ENCODE assay signal across 8 cellular contexts in the genomic region with DNA sequence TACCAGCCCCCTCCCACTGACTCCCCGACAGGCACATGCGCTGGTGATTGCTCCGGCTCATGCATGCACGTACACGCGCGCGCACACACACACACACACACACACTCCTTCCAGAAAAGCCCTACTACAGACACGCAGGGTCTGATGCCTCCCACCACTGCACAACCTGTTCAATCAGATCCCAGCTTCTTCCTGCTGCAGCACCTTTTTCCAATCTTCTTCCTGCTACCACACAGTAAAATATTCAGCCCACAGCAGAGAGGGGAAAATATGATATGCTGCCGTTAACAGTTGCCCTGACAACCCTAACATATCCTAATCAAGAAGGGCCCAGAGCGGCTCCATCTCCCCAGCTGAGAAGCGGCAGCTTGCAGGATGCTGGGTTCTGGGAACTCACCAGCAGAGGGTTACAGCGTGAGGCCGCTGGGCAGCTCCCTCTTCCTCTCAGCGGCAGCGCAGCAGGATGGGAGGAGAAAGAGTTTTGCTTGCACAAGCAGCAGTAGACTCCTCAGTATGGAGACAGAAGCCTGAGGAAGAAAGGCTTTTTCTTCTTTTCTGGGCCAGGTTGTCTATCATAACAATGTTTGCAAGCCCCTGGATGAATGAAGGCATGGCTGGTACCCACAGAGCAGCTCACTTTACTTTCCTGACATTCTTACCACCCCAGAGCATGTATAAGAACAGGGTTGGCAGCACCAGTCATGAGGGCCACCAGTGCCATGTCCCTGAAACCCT. TPM values are rescaled to one million over a fixed set of nuclear protein-coding genes. Genes with fewer than 3 reads are reported as not detected.
DNase-seq lines count a peak whose midpoint lies in the region; ATAC-seq and TF ChIP-seq lines count a peak whose summit lies in the region.

No MANE protein-coding gene starts in this region.

- peaks cover 14% of the 10 kb centered on the region for H3K4me1 Mint-ChIP-seq in HFFc6 (ENCODE audit: low read depth)

- H3K36me3 ChIP-seq in colonic mucosa (no peaks in the 10 kb centered on the region), right lobe of liver (no peaks in the 10 kb centered on the region), PC-9 (ENCODE audit: low read depth) (no peaks in the 10 kb centered on the region)

- POLR2A ChIA-PET in PC-9 (lab: Charles Lee; ENCODE audit: unreplicated experiment): interaction anchor here (0.5 to 0.6 kb wide), 2 partner anchors 252 to 317 kb away, joined by 4 to 12 read pairs; no protein-coding TSS in a partner anchor

- peak; percentile 23; the same call in 1 of the 2 replicates for TF ChIP-seq CTCF in HFFc6 (IDR thresholded peaks at IDR 0.05)
- peak; percentile 14 for TF ChIP-seq CTCF in colonic mucosa (IDR thresholded peaks at IDR 0.05)
- TF ChIP-seq CTCF in right lobe of liver (IDR thresholded peaks at IDR 0.05): no peak
- TF ChIP-seq CTCF in PC-9 (conservative IDR thresholded peaks at IDR 0.05): no peak

- CTCF ChIA-PET in PC-9 (lab: Charles Lee): no interaction called here

- no peak overlapping the region for H3K9ac ChIP-seq in colonic mucosa (ENCODE audit: low read depth in 2 of 2, low read length in 2 of 2)

- TF ChIP-seq POLR2A in right lobe of liver (IDR thresholded peaks at IDR 0.05): no peak

- H3K9me2 ChIP-seq in PC-9 (ENCODE audit: insufficient read depth): no peaks in the 10 kb centered on the region

- no peak overlapping the region for H3K27ac ChIP-seq in colonic mucosa
- H3K27ac ChIP-seq in right lobe of liver: no peak overlapping the region
- no peak overlapping the region for H3K27ac ChIP-seq in PC-9

- H3K4me1 ChIP-seq in colonic mucosa: no peaks in the 10 kb centered on the region
- peaks cover 0 to 5% (median 0%) of the 10 kb centered on the region in 4 donors for H3K4me1 ChIP-seq in right lobe of liver
- H3K4me1 ChIP-seq in PC-9 (replicated peaks; ENCODE audit: insufficient read depth): 0 out of 2 replicates have a peak, but pooled peaks cover under 1% of the 10 kb centered on the region

- no peak overlapping the region for H3K4me2 ChIP-seq in PC-9

- H3K4me3 Mint-ChIP-seq in HFFc6: no peak overlapping the region

- H3K27me3 ChIP-seq in colonic mucosa: no peaks in the 10 kb centered on the region
- H3K27me3 ChIP-seq in right lobe of liver: no peaks in the 10 kb centered on the region
- H3K27me3 ChIP-seq in PC-9 (ENCODE audit: insufficient read depth, low read depth): no peaks in the 10 kb centered on the region

- H3F3A ChIP-seq in PC-9 (ENCODE audit: insufficient read depth, low read depth): no peaks in the 10 kb centered on the region

- H3K36me3 Mint-ChIP-seq in HFFc6 (ENCODE audit: low read depth): no peaks in the 10 kb centered on the region

- H3K4me3 ChIP-seq in colonic mucosa: no peak overlapping the region
- no peak overlapping the region for H3K4me3 ChIP-seq in right lobe of liver
- H3K4me3 ChIP-seq in PC-9: no peak overlapping the region

- 25% methylated on average over 7 of the region's 16 CpGs for WGBS in right lobe of liver (ENCODE audit: insufficient coverage, low coverage, low lambda C conversion rate, missing lambda C conversion rate)

- H2AFZ ChIP-seq in PC-9: no peak overlapping the region

- no peaks in the 10 kb centered on the region for H3K9me3 Mint-ChIP-seq in HFFc6

- BruUV-seq in PC-9 (replicated peaks; lab: Mats Ljungman, UMichigan): no TSS peak

- H3K9me3 ChIP-seq in colonic mucosa (no peaks in the 10 kb centered on the region), right lobe of liver (no peaks in the 10 kb centered on the region), PC-9 (ENCODE audit: insufficient read depth, low read depth) (no peaks in the 10 kb centered on the region)

- peaks cover 17% of the 10 kb centered on the region; the same call in 1 of the 2 replicates for H4K20me1 ChIP-seq in PC-9 (ENCODE audit: insufficient read depth)

- H3K79me2 ChIP-seq in PC-9 (ENCODE audit: low read depth): peaks cover 61% of the 10 kb centered on the region

- ATAC-seq in right lobe of liver: peak; percentile 41 to 69 (median 64)
- peak; percentile 81 for ATAC-seq in stimulated activated naive CD8-positive, alpha-beta T cell treated with anti-CD3 and anti-CD28 coated beads, Interleukin-15, Interleukin-2, amounts not matched to agents 100 U/mL and 50 U/mL, for 24 hours
- ATAC-seq in HG02884 (IDR thresholded peaks at IDR 0.05; ENCODE audit: unreplicated experiment): no peak

- H3K27me3 Mint-ChIP-seq in HFFc6 (ENCODE audit: insufficient read depth): no peaks in the 10 kb centered on the region; the same call in 1 of the 2 replicates

- DNase-seq in C1 segment of cervical spinal cord (lab: John Stamatoyannopoulos, UW) (peak in 13 of 14 donors; percentile 20 to 89 (median 75)), HFFc6 (peak; percentile 45), T-helper 9 cell (peak; percentile 12), colonic mucosa (peak; percentile 44), right lobe of liver (peak in 2 of 3 donors; percentile 40 to 62), PC-9 (no peak)
- peak; percentile 33 for DNase-seq in stimulated activated naive CD8-positive, alpha-beta T cell treated with anti-CD3 and anti-CD28 coated beads, Interleukin-15, Interleukin-2, amounts not matched to agents 100 U/mL and 50 U/mL, for 24 hours

- intact Hi-C loops in colonic mucosa (cut with DNase I): no loop called here
- intact Hi-C loops in right lobe of liver (cut with DNase I): no loop called here
- intact Hi-C loops in PC-9 (cut with micrococcal nuclease; ENCODE audit: unreplicated experiment): no loop called here

- no peak overlapping the region for H3K27ac Mint-ChIP-seq in HFFc6

RNA-seq across cellular contexts. Expression of a gene that starts 23.9 kb away (rescaled TPM):
- total RNA-seq in HFFc6 (2021; fragmentation: NEBNext Ultra II Directional; extraction: Animal tissue kit (Norgen Biotek cat#: 25700)): under 1 TPM; 0.14 to 0.65 (median 0.51) TPM
- 10 to 100 TPM; 69.4 to 74.3 TPM for total RNA-seq in colonic mucosa
- total RNA-seq in right lobe of liver: 10 to 100 TPM; 14.8 to 20.9 (median 17.9) TPM
- total RNA-seq in PC-9 (2021): 27.5 and 33.7 TPM in 2 replicates

Comparison
In these comparisons a context has a peak if more than half of its experiments do, and no peak if none do; other contexts are left out.
1. DNase-seq: peak in C1 segment of cervical spinal cord (13 of 14), HFFc6 (single experiment), T-helper 9 cell (single experiment), colonic mucosa (single experiment), right lobe of liver (2 of 3) and stimulated activated naive CD8-positive, alpha-beta T cell treated with anti-CD3 and anti-CD28 coated beads, Interleukin-15, Interleukin-2, amounts not matched to agents 100 U/mL and 50 U/mL, for 24 hours (single experiment); none in PC-9 (0 of 2).
2. CTCF ChIP-seq: peak in HFFc6 (single experiment) and colonic mucosa (single experiment); none in right lobe of liver (0 of 4) and PC-9 (single experiment).
3. RNA of a gene that starts 23.9 kb away (total RNA-seq): 69.4 to 74.3 TPM in colonic mucosa, 27.5 to 33.7 TPM in PC-9 and 14.8 to 20.9 TPM in right lobe of liver; 0.14 to 0.65 TPM in HFFc6; every median in the first group is over 4 times any median in the second.